Comparison of ENCODE assay signal across 1 cellular context in the genomic region with DNA sequence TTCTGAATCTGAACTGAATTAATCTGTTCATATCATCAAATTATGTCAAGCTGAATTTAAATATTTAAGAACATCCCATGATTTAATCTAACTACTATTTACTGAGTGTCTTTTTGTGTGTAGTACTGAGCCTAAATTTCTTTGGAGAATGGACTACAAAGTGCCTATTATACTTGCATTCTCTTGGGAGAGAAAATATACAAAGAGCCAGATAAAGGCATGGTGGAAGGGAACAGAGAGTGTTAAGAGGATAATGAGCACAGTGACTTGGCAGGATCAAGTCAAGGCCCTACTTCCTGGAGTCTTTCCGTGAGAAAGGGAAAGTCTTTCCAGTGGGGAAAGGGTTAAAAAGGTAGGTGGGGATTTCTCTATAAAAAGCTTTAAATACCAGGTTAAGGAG.
TF ChIP-seq lines count a peak whose summit lies in the region.

No MANE protein-coding gene starts in this region.

TF ChIP-seq in HCT116, 20 proteins besides CTCF, POLR2A, EP300 and RAD21 (continued from another document):
- TF ChIP-seq EZH2phosphoT487 (IDR thresholded peaks at IDR 0.05; ENCODE audit: borderline replicate concordance) (no peak), SRF (IDR thresholded peaks at IDR 0.05; ENCODE audit: low read depth) (no peak), EGR1 (IDR thresholded peaks at IDR 0.05; ENCODE audit: low read depth) (no peak), SP1 (IDR thresholded peaks at IDR 0.05; ENCODE audit: low read depth) (no peak), ZFX (IDR thresholded peaks at IDR 0.05) (no peak), POLR2AphosphoS5 (IDR thresholded peaks at IDR 0.05; ENCODE audit: low read depth, low read length) (no peak), JUND (IDR thresholded peaks at IDR 0.05) (no peak), CBX3 (IDR thresholded peaks at IDR 0.05; ENCODE audit: low read depth) (no peak)
- TF ChIP-seq, protein P1, sequence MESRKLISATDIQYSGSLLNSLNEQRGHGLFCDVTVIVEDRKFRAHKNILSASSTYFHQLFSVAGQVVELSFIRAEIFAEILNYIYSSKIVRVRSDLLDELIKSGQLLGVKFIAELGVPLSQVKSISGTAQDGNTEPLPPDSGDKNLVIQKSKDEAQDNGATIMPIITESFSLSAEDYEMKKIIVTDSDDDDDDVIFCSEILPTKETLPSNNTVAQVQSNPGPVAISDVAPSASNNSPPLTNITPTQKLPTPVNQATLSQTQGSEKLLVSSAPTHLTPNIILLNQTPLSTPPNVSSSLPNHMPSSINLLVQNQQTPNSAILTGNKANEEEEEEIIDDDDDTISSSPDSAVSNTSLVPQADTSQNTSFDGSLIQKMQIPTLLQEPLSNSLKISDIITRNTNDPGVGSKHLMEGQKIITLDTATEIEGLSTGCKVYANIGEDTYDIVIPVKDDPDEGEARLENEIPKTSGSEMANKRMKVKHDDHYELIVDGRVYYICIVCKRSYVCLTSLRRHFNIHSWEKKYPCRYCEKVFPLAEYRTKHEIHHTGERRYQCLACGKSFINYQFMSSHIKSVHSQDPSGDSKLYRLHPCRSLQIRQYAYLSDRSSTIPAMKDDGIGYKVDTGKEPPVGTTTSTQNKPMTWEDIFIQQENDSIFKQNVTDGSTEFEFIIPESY (IDR thresholded peaks at IDR 0.05; ENCODE audit: extremely low read depth, insufficient replicate concordance, low read length), result no peak
